ENCODE assay signal across 8 cellular contexts in the genomic region with DNA sequence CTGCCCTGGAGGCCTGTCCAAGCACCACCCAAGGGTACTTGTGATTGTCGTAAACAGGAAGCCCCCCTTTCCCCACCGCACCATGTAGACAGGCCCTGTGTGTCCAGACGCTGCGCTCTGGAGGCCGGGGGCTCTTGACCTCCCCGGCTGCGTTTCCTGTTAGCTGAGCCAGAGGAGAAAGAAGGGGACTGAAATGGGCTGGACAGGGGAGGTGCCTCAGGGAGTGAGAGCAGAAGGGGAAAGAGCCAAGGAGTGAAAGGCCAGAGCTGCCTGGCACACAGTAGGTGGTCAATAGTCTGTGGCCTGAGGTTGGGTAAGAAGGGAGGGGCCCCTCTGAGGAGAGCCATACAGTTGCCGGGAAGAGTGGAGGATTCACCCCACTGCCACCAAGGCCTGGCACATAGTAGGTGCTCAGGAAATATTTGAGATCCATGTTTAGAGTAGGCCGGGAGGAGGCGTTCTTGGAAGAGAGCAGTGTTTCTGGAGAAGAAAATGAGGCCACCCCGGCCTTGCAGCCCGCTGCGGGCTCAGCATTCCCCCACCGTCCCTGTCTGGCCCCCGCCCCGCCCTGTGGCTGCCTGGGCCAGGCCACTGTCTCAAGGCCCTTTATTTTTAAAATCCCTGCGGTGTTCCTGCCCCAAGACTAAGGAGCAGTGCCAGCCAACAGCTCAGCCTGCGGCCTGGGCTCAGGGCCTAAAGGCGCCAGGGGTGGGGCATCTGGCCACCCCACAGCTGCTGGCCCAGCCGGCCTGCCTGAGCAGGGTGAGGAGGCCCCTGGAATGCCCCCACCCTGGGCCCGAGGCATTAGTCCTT. TPM values are rescaled to one million over a fixed set of nuclear protein-coding genes. Genes with fewer than 3 reads are reported as not detected.
DNase-seq lines count a peak whose midpoint lies in the region; ATAC-seq and TF ChIP-seq lines count a peak whose summit lies in the region.

No MANE protein-coding gene starts in this region.

- H3K36me3 ChIP-seq in HUES64 (ENCODE audit: insufficient read depth, low read length) (no peaks in the 10 kb centered on the region), ectodermal cell (ENCODE audit: control insufficient read depth, insufficient read depth, low read length) (no peaks in the 10 kb centered on the region), right lobe of liver (no peaks in the 10 kb centered on the region), subcutaneous abdominal adipose tissue (ENCODE audit: control insufficient read depth in 5 of 5, insufficient read depth in 5 of 5, low read length in 5 of 5) (no peaks in the 10 kb centered on the region)

- peak; percentile 68 to 78 (median 78) for DNase-seq in right lobe of liver
- DNase-seq in CD4-positive, alpha-beta T cell, result no peak
- DNase-seq in activated CD8-positive, alpha-beta T cell treated with anti-CD3 and anti-CD28 coated beads for 36 hours, result no peak
- no peak for DNase-seq in NCI-H187 treated with DMSO at 0.1 percent for 48 hours (lab: John Stamatoyannopoulos, UW)
- no peak for DNase-seq in activated naive CD4-positive, alpha-beta T cell treated with anti-CD3 and anti-CD28 coated beads, Interleukin-2, amount 50 U/mL, for 72 hours (ENCODE audit: low spot score in 2 of 2)

- CTCF ChIA-PET in CD4-positive, alpha-beta T cell (lab: Charles Lee), result interaction anchor here (1.0 to 3.9 kb wide), 2 partner anchors 20 to 46 kb away, joined by 3 to 26 read pairs; no protein-coding TSS in a partner anchor
- CTCF ChIA-PET in activated CD8-positive, alpha-beta T cell treated with anti-CD3 and anti-CD28 coated beads for 36 hours (lab: Charles Lee), result interaction anchor here (1.9 to 15.0 kb wide), 3 partner anchors 17 to 60 kb away, joined by 5 to 501 read pairs (median 126); partner anchors contain the start of gene CDC42EP1

- no peak for TF ChIP-seq POLR2A in right lobe of liver (IDR thresholded peaks at IDR 0.05)

- no peaks in the 10 kb centered on the region for H3K9me3 Mint-ChIP-seq in CD4-positive, alpha-beta T cell
- no peaks in the 10 kb centered on the region for H3K9me3 Mint-ChIP-seq in activated CD8-positive, alpha-beta T cell treated with anti-CD3 and anti-CD28 coated beads for 36 hours
- no peaks in the 10 kb centered on the region for H3K9me3 Mint-ChIP-seq in activated naive CD4-positive, alpha-beta T cell treated with anti-CD3 and anti-CD28 coated beads, Interleukin-2, amount 50 U/mL, for 72 hours

- H3K27ac ChIP-seq in HUES64 (ENCODE audit: low read depth, low read length) (peak overlapping the region; percentile 77), ectodermal cell (ENCODE audit: insufficient read depth, low read depth, low read length, poor library complexity, severe bottlenecking) (peak overlapping the region; percentile 84), right lobe of liver (peak overlapping the region; percentile 85 to 89 (median 86)), subcutaneous abdominal adipose tissue (ENCODE audit: low read depth, low read length) (peak overlapping the region; percentile 94)
- H3K27ac ChIP-seq in CD4-positive, alpha-beta T cell (ENCODE audit: low read depth, low read length), result no peak overlapping the region

- H3K36me3 Mint-ChIP-seq in CD4-positive, alpha-beta T cell (ENCODE audit: low read depth), result no peaks in the 10 kb centered on the region
- H3K36me3 Mint-ChIP-seq in activated CD8-positive, alpha-beta T cell treated with anti-CD3 and anti-CD28 coated beads for 36 hours (ENCODE audit: low read depth), result no peaks in the 10 kb centered on the region
- H3K36me3 Mint-ChIP-seq in activated naive CD4-positive, alpha-beta T cell treated with anti-CD3 and anti-CD28 coated beads, Interleukin-2, amount 50 U/mL, for 72 hours, result no peaks in the 10 kb centered on the region

- H3K4me1 Mint-ChIP-seq in CD4-positive, alpha-beta T cell (ENCODE audit: low read depth), result peaks cover 10% of the 10 kb centered on the region
- H3K4me1 Mint-ChIP-seq in activated CD8-positive, alpha-beta T cell treated with anti-CD3 and anti-CD28 coated beads for 36 hours (ENCODE audit: low read depth), result peaks cover 13% of the 10 kb centered on the region

- H3K27me3 ChIP-seq in HUES64 (ENCODE audit: insufficient read depth, low read length) (no peaks in the 10 kb centered on the region), ectodermal cell (ENCODE audit: control insufficient read depth, insufficient read depth, low read length, poor library complexity, severe bottlenecking) (no peaks in the 10 kb centered on the region), right lobe of liver (no peaks in the 10 kb centered on the region), subcutaneous abdominal adipose tissue (ENCODE audit: control insufficient read depth in 5 of 5, insufficient read depth in 4 of 5, low read length in 5 of 5) (no peaks in the 10 kb centered on the region)
- no peaks in the 10 kb centered on the region for H3K27me3 ChIP-seq in CD4-positive, alpha-beta T cell (ENCODE audit: control insufficient read depth, insufficient read depth, low read length)

- ATAC-seq in right lobe of liver, result peak; percentile 22 to 40 (median 24)
- ATAC-seq in CD4-positive, alpha-beta T cell (ENCODE audit: poor library complexity), result no peak
- no peak for ATAC-seq in activated CD8-positive, alpha-beta T cell treated with anti-CD3 and anti-CD28 coated beads for 36 hours
- no peak for ATAC-seq in activated naive CD4-positive, alpha-beta T cell treated with anti-CD3 and anti-CD28 coated beads, Interleukin-2, amount 50 U/mL, for 72 hours

- 51% methylated on average over 21 of the region's 21 CpGs for WGBS in HUES64
- WGBS in ectodermal cell, 2 experiments, result 49 to 51% methylated on average over 21 of the region's 21 CpGs
- 24% methylated on average over 8 of the region's 21 CpGs for WGBS in right lobe of liver (ENCODE audit: insufficient coverage, low coverage, low lambda C conversion rate, missing lambda C conversion rate)

- H3K27ac Mint-ChIP-seq in CD4-positive, alpha-beta T cell, result no peak overlapping the region
- no peak overlapping the region for H3K27ac Mint-ChIP-seq in activated CD8-positive, alpha-beta T cell treated with anti-CD3 and anti-CD28 coated beads for 36 hours
- peak overlapping the region in 1 of 2 donors; percentile 24 for H3K27ac Mint-ChIP-seq in activated naive CD4-positive, alpha-beta T cell treated with anti-CD3 and anti-CD28 coated beads, Interleukin-2, amount 50 U/mL, for 72 hours

- H3K9ac ChIP-seq in HUES64 (ENCODE audit: low read depth, low read length), result no peak overlapping the region
- H3K9ac ChIP-seq in subcutaneous abdominal adipose tissue (ENCODE audit: low read length in 5 of 5), result peak overlapping the region in 2 of 5 donors; percentile 2 to 56

- intact Hi-C loops in right lobe of liver (cut with DNase I), result no loop called here
- intact Hi-C loops in CD4-positive, alpha-beta T cell (cut with DNase I, micrococcal nuclease), result no loop called here
- intact Hi-C loops in activated CD8-positive, alpha-beta T cell treated with anti-CD3 and anti-CD28 coated beads for 36 hours (cut with micrococcal nuclease), result no loop called here

- H3K4me3 ChIP-seq in HUES64 (ENCODE audit: low read length) (peak overlapping the region; percentile 41), ectodermal cell (ENCODE audit: insufficient read depth, low read depth, low read length) (no peak overlapping the region), right lobe of liver (peak overlapping the region in 1 of 3 donors; percentile 34), subcutaneous abdominal adipose tissue (ENCODE audit: low read depth in 1 of 5, low read length in 5 of 5) (peak overlapping the region in 1 of 5 donors; percentile 47)

- H3K27me3 Mint-ChIP-seq in CD4-positive, alpha-beta T cell, result peaks cover 20% of the 10 kb centered on the region
- H3K27me3 Mint-ChIP-seq in activated CD8-positive, alpha-beta T cell treated with anti-CD3 and anti-CD28 coated beads for 36 hours, result peaks cover 9% of the 10 kb centered on the region

- H3K4me3 Mint-ChIP-seq in CD4-positive, alpha-beta T cell, result no peak overlapping the region
- no peak overlapping the region for H3K4me3 Mint-ChIP-seq in activated CD8-positive, alpha-beta T cell treated with anti-CD3 and anti-CD28 coated beads for 36 hours

- H3K9me3 ChIP-seq in HUES64 (ENCODE audit: insufficient read depth, low read depth, low read length) (no peaks in the 10 kb centered on the region), ectodermal cell (ENCODE audit: control insufficient read depth, low read length) (no peaks in the 10 kb centered on the region), right lobe of liver (no peaks in the 10 kb centered on the region), subcutaneous abdominal adipose tissue (ENCODE audit: control insufficient read depth in 5 of 5, low read length in 5 of 5) (no peaks in the 10 kb centered on the region)
- H3K9me3 ChIP-seq in CD4-positive, alpha-beta T cell (ENCODE audit: control insufficient read depth, low read length), result no peaks in the 10 kb centered on the region

- H3K4me1 ChIP-seq in HUES64 (ENCODE audit: insufficient read depth, low read length), result peaks cover 12% of the 10 kb centered on the region; the same call in 1 of the 2 replicates
- peaks cover 32% of the 10 kb centered on the region for H3K4me1 ChIP-seq in ectodermal cell (ENCODE audit: control insufficient read depth, insufficient read depth, low read length)
- peaks cover 0 to 60% (median 27%) of the 10 kb centered on the region in 4 donors for H3K4me1 ChIP-seq in right lobe of liver
- H3K4me1 ChIP-seq in subcutaneous abdominal adipose tissue (ENCODE audit: control insufficient read depth in 5 of 5, insufficient read depth in 5 of 5, low read length in 5 of 5), result peaks cover 11 to 68% (median 58%) of the 10 kb centered on the region in 5 donors

- POLR2A ChIA-PET in CD4-positive, alpha-beta T cell (lab: Charles Lee), result interaction anchor here (0.6 to 1.4 kb wide), 2 partner anchors 20 to 40 kb away, joined by 3 read pairs; no protein-coding TSS in a partner anchor
- POLR2A ChIA-PET in activated CD8-positive, alpha-beta T cell treated with anti-CD3 and anti-CD28 coated beads for 36 hours (lab: Charles Lee), result interaction anchor here (0.7 to 1.4 kb wide), 3 partner anchors 20 to 46 kb away, joined by 3 to 4 read pairs (median 3); no protein-coding TSS in a partner anchor

- TF ChIP-seq CTCF in right lobe of liver (IDR thresholded peaks at IDR 0.05), result no peak
- no peak for TF ChIP-seq CTCF in CD4-positive, alpha-beta T cell (IDR thresholded peaks at IDR 0.05)
- no peak for TF ChIP-seq CTCF in activated CD8-positive, alpha-beta T cell treated with anti-CD3 and anti-CD28 coated beads for 36 hours (IDR thresholded peaks at IDR 0.05)

RNA-seq across cellular contexts. Expression of gene CDC42EP1, which starts 13.6 kb away (rescaled TPM):
- 10.7 TPM for polyA plus RNA-seq in HUES64 (2013, experiment 1 of 2)
- polyA plus RNA-seq in HUES64 (2013, experiment 2 of 2), result 14.1 TPM
- polyA plus RNA-seq in ectodermal cell (2013, experiment 1 of 4), result 12.9 TPM
- 13.4 TPM for polyA plus RNA-seq in ectodermal cell (2013, experiment 2 of 4)
- polyA plus RNA-seq in ectodermal cell (2013, experiment 3 of 4), result 12.9 TPM
- 13.3 TPM for polyA plus RNA-seq in ectodermal cell (2013, experiment 4 of 4)
- total RNA-seq in right lobe of liver, result 100 to 1,000 TPM in 1 of 6 experiments, 10 to 100 TPM in 5; 29.2 to 117 (median 68.0) TPM
- not detected for total RNA-seq in CD4-positive, alpha-beta T cell
- under 1 TPM; 0.59 to 0.72 TPM for total RNA-seq in activated CD8-positive, alpha-beta T cell treated with anti-CD3 and anti-CD28 coated beads for 36 hours
- total RNA-seq in activated naive CD4-positive, alpha-beta T cell treated with anti-CD3 and anti-CD28 coated beads, Interleukin-2, amount 50 U/mL, for 72 hours, result 1 to 10 TPM in 1 of 2 donors, under 1 TPM in 1; 0.09 to 1.9 TPM

RNA-seq across cellular contexts. Expression of gene CARD10, which starts 27.4 kb away (rescaled TPM):
- 7.2 TPM for polyA plus RNA-seq in HUES64 (2013, experiment 1 of 2)
- 8.3 TPM for polyA plus RNA-seq in HUES64 (2013, experiment 2 of 2)
- 2.9 TPM for polyA plus RNA-seq in ectodermal cell (2013, experiment 1 of 4)
- 2.9 TPM for polyA plus RNA-seq in ectodermal cell (2013, experiment 2 of 4)
- 3.4 TPM for polyA plus RNA-seq in ectodermal cell (2013, experiment 3 of 4)
- polyA plus RNA-seq in ectodermal cell (2013, experiment 4 of 4), result 3.8 TPM
- total RNA-seq in right lobe of liver, result 10 to 100 TPM in 5 of 6 experiments, 1 to 10 TPM in 1; 9.0 to 27.8 (median 14.2) TPM
- under 1 TPM; 0.20 to 0.63 TPM for total RNA-seq in CD4-positive, alpha-beta T cell
- total RNA-seq in activated CD8-positive, alpha-beta T cell treated with anti-CD3 and anti-CD28 coated beads for 36 hours, result under 1 TPM; 0.09 to 0.18 TPM
- under 1 TPM; 0.09 to 0.51 TPM for total RNA-seq in activated naive CD4-positive, alpha-beta T cell treated with anti-CD3 and anti-CD28 coated beads, Interleukin-2, amount 50 U/mL, for 72 hours

RNA-seq across cellular contexts. Expression of gene LGALS2, which starts 33.2 kb away (rescaled TPM):
- polyA plus RNA-seq in HUES64 (2013, experiment 1 of 2), result not detected
- polyA plus RNA-seq in HUES64 (2013, experiment 2 of 2), result not detected
- polyA plus RNA-seq in ectodermal cell (2013, experiment 1 of 4), result not detected
- not detected for polyA plus RNA-seq in ectodermal cell (2013, experiment 2 of 4)
- polyA plus RNA-seq in ectodermal cell (2013, experiment 3 of 4), result not detected
- polyA plus RNA-seq in ectodermal cell (2013, experiment 4 of 4), result not detected
- total RNA-seq in right lobe of liver, result under 1 TPM in 1 of 6 experiments, not detected in 5; 0.64 TPM
- total RNA-seq in CD4-positive, alpha-beta T cell, result 1 to 10 TPM; 2.6 to 3.0 TPM
- total RNA-seq in activated CD8-positive, alpha-beta T cell treated with anti-CD3 and anti-CD28 coated beads for 36 hours, result not detected
- not detected for total RNA-seq in activated naive CD4-positive, alpha-beta T cell treated with anti-CD3 and anti-CD28 coated beads, Interleukin-2, amount 50 U/mL, for 72 hours

Comparison
In these comparisons a context has a peak if more than half of its experiments do, and no peak if none do; other contexts are left out.
1. ATAC-seq: peak in right lobe of liver (4 of 4); none in CD4-positive, alpha-beta T cell (single experiment), activated CD8-positive, alpha-beta T cell treated with anti-CD3 and anti-CD28 coated beads for 36 hours (single experiment) and activated naive CD4-positive, alpha-beta T cell treated with anti-CD3 and anti-CD28 coated beads, Interleukin-2, amount 50 U/mL, for 72 hours (0 of 2).
2. DNase-seq: peak in right lobe of liver (3 of 3); none in CD4-positive, alpha-beta T cell (0 of 10), activated CD8-positive, alpha-beta T cell treated with anti-CD3 and anti-CD28 coated beads for 36 hours (single experiment), NCI-H187 treated with DMSO at 0.1 percent for 48 hours (single experiment) and activated naive CD4-positive, alpha-beta T cell treated with anti-CD3 and anti-CD28 coated beads, Interleukin-2, amount 50 U/mL, for 72 hours (0 of 2).
3. RNA of gene CDC42EP1, which starts 13.6 kb away (total RNA-seq): 29.2 to 117 TPM in right lobe of liver; 0.09 to 1.9 TPM in activated naive CD4-positive, alpha-beta T cell treated with anti-CD3 and anti-CD28 coated beads, Interleukin-2, amount 50 U/mL, for 72 hours, 0.59 to 0.72 TPM in activated CD8-positive, alpha-beta T cell treated with anti-CD3 and anti-CD28 coated beads for 36 hours and not detected in CD4-positive, alpha-beta T cell; every median in the first group is over 10 times any median in the second.
4. RNA of gene CARD10, which starts 27.4 kb away (total RNA-seq): 9.0 to 27.8 TPM in right lobe of liver; 0.20 to 0.63 TPM in CD4-positive, alpha-beta T cell, 0.09 to 0.51 TPM in activated naive CD4-positive, alpha-beta T cell treated with anti-CD3 and anti-CD28 coated beads, Interleukin-2, amount 50 U/mL, for 72 hours and 0.09 to 0.18 TPM in activated CD8-positive, alpha-beta T cell treated with anti-CD3 and anti-CD28 coated beads for 36 hours; every median in the first group is over 4 times any median in the second.